18 cellular contexts compared by ENCODE assay signal in the genomic region with DNA sequence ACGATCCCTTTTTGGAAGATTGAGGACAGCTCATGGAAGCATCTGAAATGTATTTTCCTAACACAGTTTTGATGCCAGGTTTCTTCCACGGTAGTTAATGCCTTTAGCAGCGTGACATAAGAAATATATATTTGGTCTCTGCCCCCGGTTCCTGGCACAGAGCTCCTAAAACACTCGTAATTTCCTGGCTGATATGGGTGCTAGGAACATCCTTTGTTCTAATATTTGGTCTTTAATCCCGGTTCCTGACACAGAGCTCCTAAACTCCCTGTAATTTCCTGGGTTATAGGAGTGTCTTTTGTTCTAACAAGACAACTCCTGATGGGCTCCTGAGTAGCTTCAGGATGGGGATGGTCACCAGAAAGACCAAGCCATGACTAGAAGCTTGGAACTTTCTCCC. TPM values are rescaled to one million over a fixed set of nuclear protein-coding genes. Genes with fewer than 3 reads are reported as not detected.
DNase-seq lines count a peak whose midpoint lies in the region; TF ChIP-seq lines count a peak whose summit lies in the region.
"Had no signal": no experiment of that assay in that cellular context is flagged by ENCODE, and none has a peak within 500 bp of the region (broad histone marks: within the 10 kb centered on the region; RNA-seq: fewer than 3 reads in every experiment).

No MANE protein-coding gene starts in this region.

- no peak overlapping the region for H2BK120ac ChIP-seq in mesenchymal stem cell (ENCODE audit: low read depth, low read length)

- no peaks in the 10 kb centered on the region for H3K79me2 ChIP-seq in GM23248 (ENCODE audit: insufficient read depth)
- no peaks in the 10 kb centered on the region for H3K79me2 ChIP-seq in OCI-LY3 (ENCODE audit: low read length)

- no peak for TF ChIP-seq CTCF in OCI-LY3 (IDR thresholded peaks at IDR 0.05; ENCODE audit: low read depth, low read length)

- H4K20me1 ChIP-seq in GM23248 (ENCODE audit: insufficient read depth) = no peaks in the 10 kb centered on the region
- no peaks in the 10 kb centered on the region for H4K20me1 ChIP-seq in OCI-LY3 (ENCODE audit: insufficient read depth, low read length)

- POLR2A ChIA-PET in activated CD4-positive, alpha-beta T cell treated with anti-CD3 and anti-CD28 coated beads, Interleukin-2, amount 10 ng/mL, durations not matched to agents 7 days and 5 days (lab: Charles Lee) = no interaction called here

- no peak overlapping the region for H2BK5ac ChIP-seq in mesenchymal stem cell (ENCODE audit: low read depth, low read length, poor library complexity, severe bottlenecking)

- no peak overlapping the region for H3K4me3 ChIP-seq in GM23248
- peak overlapping the region; percentile 64 for H3K4me3 ChIP-seq in OCI-LY3 (ENCODE audit: low read length)
- no peak overlapping the region for H3K4me3 ChIP-seq in mesenchymal stem cell (ENCODE audit: insufficient read depth in 1 of 2, low read depth in 1 of 2, low read length in 2 of 2)
- H3K4me3 ChIP-seq: GM12878, GM23338, HAP-1, Peyer's patch had no signal

- H3K79me1 ChIP-seq in mesenchymal stem cell (replicated peaks; ENCODE audit: low read length, poor library complexity, severe bottlenecking) = no peaks in the 10 kb centered on the region

- H3K36me3 Mint-ChIP-seq in activated T-helper 2 cell treated with anti-CD3 and anti-CD28 coated beads, Interferon-gamma antibody, Interleukin-2, Interleukin-4, amounts not matched to agents 10 μg/mL and 5 μg/mL and 100 μg/mL, durations not matched to agents 14 hours and 24 hours and 36 hours (ENCODE audit: low read depth) = no peaks in the 10 kb centered on the region
- H3K36me3 Mint-ChIP-seq in activated CD4-positive, alpha-beta T cell treated with anti-CD3 and anti-CD28 coated beads, Interleukin-2, amount 10 ng/mL, durations not matched to agents 7 days and 5 days (ENCODE audit: low read depth) = no peaks in the 10 kb centered on the region
- H3K36me3 Mint-ChIP-seq: CD4-positive, CD25-positive, alpha-beta regulatory T cell had no signal

- no peak overlapping the region for H4K8ac ChIP-seq in mesenchymal stem cell (ENCODE audit: low read length)

- CTCF ChIA-PET in activated CD4-positive, alpha-beta T cell treated with anti-CD3 and anti-CD28 coated beads, Interleukin-2, amount 10 ng/mL, durations not matched to agents 7 days and 5 days (lab: Charles Lee) = interaction anchor here (0.6 kb wide), 1 partner anchor 285 kb away, joined by 3 read pairs; no protein-coding TSS in a partner anchor

- no peaks in the 10 kb centered on the region for H3K9me3 Mint-ChIP-seq in activated T-helper 2 cell treated with anti-CD3 and anti-CD28 coated beads, Interferon-gamma antibody, Interleukin-2, Interleukin-4, amounts not matched to agents 10 μg/mL and 5 μg/mL and 100 μg/mL, durations not matched to agents 14 hours and 24 hours and 36 hours
- no peaks in the 10 kb centered on the region for H3K9me3 Mint-ChIP-seq in activated CD4-positive, alpha-beta T cell treated with anti-CD3 and anti-CD28 coated beads, Interleukin-2, amount 10 ng/mL, durations not matched to agents 7 days and 5 days
- H3K9me3 Mint-ChIP-seq: GM23338 had no signal

- in situ Hi-C loops in GM23248 (cut with MboI) = no loop called here

- no peaks in the 10 kb centered on the region for H3K9me2 ChIP-seq in GM23248 (ENCODE audit: insufficient read depth)

- no peak overlapping the region for H3K4me3 Mint-ChIP-seq in activated T-helper 2 cell treated with anti-CD3 and anti-CD28 coated beads, Interferon-gamma antibody, Interleukin-2, Interleukin-4, amounts not matched to agents 10 μg/mL and 5 μg/mL and 100 μg/mL, durations not matched to agents 14 hours and 24 hours and 36 hours (ENCODE audit: low read depth)
- no peak overlapping the region for H3K4me3 Mint-ChIP-seq in activated CD4-positive, alpha-beta T cell treated with anti-CD3 and anti-CD28 coated beads, Interleukin-2, amount 10 ng/mL, durations not matched to agents 7 days and 5 days
- H3K4me3 Mint-ChIP-seq: CD4-positive, CD25-positive, alpha-beta regulatory T cell; GM23338 had no signal

- no peak overlapping the region for H3K18ac ChIP-seq in mesenchymal stem cell (ENCODE audit: low read depth in 1 of 2, low read length in 2 of 2)

- H3K36me3 ChIP-seq in GM23248 (ENCODE audit: low read depth) = no peaks in the 10 kb centered on the region
- H3K36me3 ChIP-seq in OCI-LY3 (replicated peaks; ENCODE audit: low read depth, low read length) = no peaks in the 10 kb centered on the region
- no peaks in the 10 kb centered on the region for H3K36me3 ChIP-seq in mesenchymal stem cell (ENCODE audit: control insufficient read depth in 1 of 2, insufficient read depth in 2 of 2, low read depth in 1 of 2, low read length in 2 of 2)
- H3K36me3 ChIP-seq: HAP-1, Peyer's patch had no signal

- intact Hi-C loops in activated T-helper 2 cell treated with anti-CD3 and anti-CD28 coated beads, Interferon-gamma antibody, Interleukin-2, Interleukin-4, amounts not matched to agents 10 μg/mL and 5 μg/mL and 100 μg/mL, durations not matched to agents 14 hours and 24 hours and 36 hours (cut with micrococcal nuclease) = no loop called here

- 0 out of 2 replicates have a peak, but pooled peaks cover 5% of the 10 kb centered on the region for H3F3A ChIP-seq in GM23248 (ENCODE audit: insufficient read depth)

- no peak overlapping the region for H3K4ac ChIP-seq in mesenchymal stem cell (ENCODE audit: low read depth in 1 of 2, low read length in 2 of 2)

- no peak overlapping the region for H2BK12ac ChIP-seq in mesenchymal stem cell (ENCODE audit: low read length in 2 of 2)

- H2AK5ac ChIP-seq in mesenchymal stem cell (ENCODE audit: low read length, severe bottlenecking) = no peak overlapping the region

- H3K9ac ChIP-seq in GM23248 (peak overlapping the region; percentile 28; the same call in 1 of the 2 replicates), OCI-LY3 (ENCODE audit: low read length) (peak overlapping the region; percentile 39; the same call in 1 of the 2 replicates), mesenchymal stem cell (ENCODE audit: low read length) (peak overlapping the region; percentile 12)
- H3K9ac ChIP-seq: KMS-11 had no signal

- WGBS in GM23248 (ENCODE audit: low coverage in 1 of 2, low lambda C conversion rate in 2 of 2, missing lambda C conversion rate in 2 of 2), 2 experiments = 8 to 10% methylated on average over 6 of the region's 6 CpGs
- whole genome bisulfite sequencing in mesenchymal stem cell = 97% methylated on average over 5 of the region's 6 CpGs

- peaks cover 11% of the 10 kb centered on the region for H3K4me1 ChIP-seq in GM23248 (ENCODE audit: insufficient read depth)
- peaks cover 31% of the 10 kb centered on the region for H3K4me1 ChIP-seq in OCI-LY3 (ENCODE audit: low read length)
- peaks cover 3% of the 10 kb centered on the region for H3K4me1 ChIP-seq in mesenchymal stem cell (ENCODE audit: control insufficient read depth, insufficient read depth, low read depth, low read length)

- H4K91ac ChIP-seq in mesenchymal stem cell (ENCODE audit: low read length) = no peak overlapping the region

- H3K23ac ChIP-seq in mesenchymal stem cell (ENCODE audit: low read length in 2 of 2) = no peak overlapping the region

- no peak overlapping the region for H2BK15ac ChIP-seq in mesenchymal stem cell (ENCODE audit: low read depth, poor library complexity, severe bottlenecking)

- no peak overlapping the region for H3K27ac ChIP-seq in GM23248
- no peak overlapping the region for H3K27ac ChIP-seq in OCI-LY3 (ENCODE audit: low read length)
- H3K27ac ChIP-seq in mesenchymal stem cell (ENCODE audit: low read length, poor library complexity, severe bottlenecking) = no peak overlapping the region
- H3K27ac ChIP-seq: KMS-11 had no signal

- DNase-seq in GM23248 = peak; percentile 31
- DNase-seq in dermis blood vessel endothelial cell = peak; percentile 30
- no peak for DNase-seq in mesenchymal stem cell
- no peak for DNase-seq in activated T-helper 2 cell treated with anti-CD3 and anti-CD28 coated beads, Interferon-gamma antibody, Interleukin-2, Interleukin-4, amounts not matched to agents 10 μg/mL and 5 μg/mL and 100 μg/mL, durations not matched to agents 14 hours and 24 hours and 36 hours (ENCODE audit: low spot score)
- no peak for DNase-seq in activated CD4-positive, alpha-beta T cell treated with anti-CD3 and anti-CD28 coated beads, Interleukin-2, amount 10 ng/mL, durations not matched to agents 7 days and 5 days
- DNase-seq in activated gamma-delta T cell (lab: John Stamatoyannopoulos, UW) = no peak
- DNase-seq: CD4-positive, CD25-positive, alpha-beta regulatory T cell; DND-41; MV-4-11; NCI-H1105 treated with DMSO at 0.1 percent for 48 hours; NCI-H2171 treated with DMSO at 0.1 percent for 48 hours; NCI-H524 treated with DMSO at 0.1 percent for 48 hours had no signal

- H3K27me3 Mint-ChIP-seq in activated T-helper 2 cell treated with anti-CD3 and anti-CD28 coated beads, Interferon-gamma antibody, Interleukin-2, Interleukin-4, amounts not matched to agents 10 μg/mL and 5 μg/mL and 100 μg/mL, durations not matched to agents 14 hours and 24 hours and 36 hours (ENCODE audit: low read depth) = peaks cover 2% of the 10 kb centered on the region
- peaks cover 3% of the 10 kb centered on the region for H3K27me3 Mint-ChIP-seq in activated CD4-positive, alpha-beta T cell treated with anti-CD3 and anti-CD28 coated beads, Interleukin-2, amount 10 ng/mL, durations not matched to agents 7 days and 5 days

- no peak overlapping the region for H3K27ac Mint-ChIP-seq in activated T-helper 2 cell treated with anti-CD3 and anti-CD28 coated beads, Interferon-gamma antibody, Interleukin-2, Interleukin-4, amounts not matched to agents 10 μg/mL and 5 μg/mL and 100 μg/mL, durations not matched to agents 14 hours and 24 hours and 36 hours
- H3K27ac Mint-ChIP-seq in activated CD4-positive, alpha-beta T cell treated with anti-CD3 and anti-CD28 coated beads, Interleukin-2, amount 10 ng/mL, durations not matched to agents 7 days and 5 days = no peak overlapping the region
- H3K27ac Mint-ChIP-seq: GM23338 had no signal

- H3K4me2 ChIP-seq in GM23248 (ENCODE audit: unreplicated experiment) = peak overlapping the region; percentile 36
- H3K4me2 ChIP-seq in OCI-LY3 (ENCODE audit: low read length) = peak overlapping the region; percentile 83
- no peak overlapping the region for H3K4me2 ChIP-seq in mesenchymal stem cell (ENCODE audit: low read length, poor library complexity, severe bottlenecking)
- H3K4me2 ChIP-seq: GM23338, KMS-11 had no signal

- no peak overlapping the region for H3K14ac ChIP-seq in mesenchymal stem cell (ENCODE audit: low read length in 2 of 2)

- H3K9me3 ChIP-seq in GM23248 (ENCODE audit: low read depth) = no peaks in the 10 kb centered on the region
- no peaks in the 10 kb centered on the region for H3K9me3 ChIP-seq in OCI-LY3 (ENCODE audit: insufficient read depth, low read length)
- H3K9me3 ChIP-seq in mesenchymal stem cell (ENCODE audit: control insufficient read depth, low read length) = no peaks in the 10 kb centered on the region
- H3K9me3 ChIP-seq: HAP-1, Peyer's patch had no signal

- H3K4me1 Mint-ChIP-seq in activated T-helper 2 cell treated with anti-CD3 and anti-CD28 coated beads, Interferon-gamma antibody, Interleukin-2, Interleukin-4, amounts not matched to agents 10 μg/mL and 5 μg/mL and 100 μg/mL, durations not matched to agents 14 hours and 24 hours and 36 hours (ENCODE audit: low read depth) = peaks cover 5% of the 10 kb centered on the region
- H3K4me1 Mint-ChIP-seq in activated CD4-positive, alpha-beta T cell treated with anti-CD3 and anti-CD28 coated beads, Interleukin-2, amount 10 ng/mL, durations not matched to agents 7 days and 5 days = peaks cover 6% of the 10 kb centered on the region

- H3K27me3 ChIP-seq in GM23248 (replicated peaks; ENCODE audit: insufficient read depth) (no peaks in the 10 kb centered on the region), OCI-LY3 (ENCODE audit: low read depth, low read length) (no peaks in the 10 kb centered on the region), mesenchymal stem cell (ENCODE audit: control insufficient read depth in 1 of 2, insufficient read depth in 1 of 2, low read length in 2 of 2) (no peaks in the 10 kb centered on the region)
- H3K27me3 ChIP-seq: Peyer's patch had no signal

- peak overlapping the region; percentile 75 for H2AFZ ChIP-seq in GM23248
- peak overlapping the region; percentile 93; the same call in 1 of the 2 replicates for H2AFZ ChIP-seq in OCI-LY3 (ENCODE audit: low read depth, low read length)
- H2AFZ ChIP-seq in mesenchymal stem cell (ENCODE audit: low read depth, low read length) = no peak overlapping the region
- H2AFZ ChIP-seq: GM23338 had no signal

RNA-seq across cellular contexts. Expression of gene CABLES1, which starts 8.1 kb away (rescaled TPM):
- 5.7 and 8.9 TPM in 2 replicates for total RNA-seq in GM23248 (2014; rRNA removed; shearing (Covaris generic))
- polyA plus RNA-seq in GM23248 (2016; fragmentation: Nextera tagmentation; extraction: Ambion mirVana) = 1.3 and 2.4 TPM in 2 replicates
- 38.5 and 43.3 TPM in 2 replicates for total RNA-seq in dermis blood vessel endothelial cell
- polyA plus RNA-seq in mesenchymal stem cell (2013, experiment 1 of 2) = 8.1 TPM
- polyA plus RNA-seq in mesenchymal stem cell (2013, experiment 2 of 2) = 8.9 TPM
- total RNA-seq in activated T-helper 2 cell treated with anti-CD3 and anti-CD28 coated beads, Interferon-gamma antibody, Interleukin-2, Interleukin-4, amounts not matched to agents 10 μg/mL and 5 μg/mL and 100 μg/mL, durations not matched to agents 14 hours and 24 hours and 36 hours = 27.4 and 33.5 TPM in 2 replicates
- total RNA-seq in activated CD4-positive, alpha-beta T cell treated with anti-CD3 and anti-CD28 coated beads, Interleukin-2, amount 10 ng/mL, durations not matched to agents 7 days and 5 days = 1 to 10 TPM; 1.9 to 2.1 TPM

Comparison
In these comparisons a context has a peak if more than half of its experiments do, and no peak if none do; other contexts are left out.
1. DNase-seq: peak in GM23248 (single experiment) and dermis blood vessel endothelial cell (single experiment); none in mesenchymal stem cell (single experiment), activated T-helper 2 cell treated with anti-CD3 and anti-CD28 coated beads, Interferon-gamma antibody, Interleukin-2, Interleukin-4, amounts not matched to agents 10 μg/mL and 5 μg/mL and 100 μg/mL, durations not matched to agents 14 hours and 24 hours and 36 hours (single experiment), activated CD4-positive, alpha-beta T cell treated with anti-CD3 and anti-CD28 coated beads, Interleukin-2, amount 10 ng/mL, durations not matched to agents 7 days and 5 days (single experiment) and activated gamma-delta T cell (single experiment).
2. Peak in every context shown above with its lines, with median percentiles within 50 percentile points of each other: H3K9ac ChIP-seq.